In genomic region chr4:185379326-185380295, GRCh38 we compare ENCODE assay signal across 23 cellular contexts.
"Had no signal": no experiment of that assay in that cellular context is flagged by ENCODE, and none has a peak within 500 bp of the region (broad histone marks: within the 10 kb centered on the region; RNA-seq: fewer than 3 reads in every experiment).

No MANE protein-coding gene starts in this region.

- H3K4me3 ChIP-seq: colonic mucosa, dorsolateral prefrontal cortex, left ventricle myocardium inferior, ovary, tibial artery had no signal

- H3K27me3 ChIP-seq: brain microvascular endothelial cell, colonic mucosa, dorsolateral prefrontal cortex, ovary, tibial artery had no signal

- ATAC-seq: activated CD8-positive, alpha-beta memory T cell treated with anti-CD3 and anti-CD28 coated beads, Interleukin-2, amount 10 ng/mL, durations not matched to agents 7 days and 5 days; activated CD8-positive, alpha-beta T cell treated with anti-CD3 and anti-CD28 coated beads for 36 hours; effector memory CD8-positive, alpha-beta T cell; right cardiac atrium had no signal

- H3K36me3 ChIP-seq: brain microvascular endothelial cell, colonic mucosa, left ventricle myocardium inferior, neutrophil, ovary, tibial artery, WERI-Rb-1 had no signal

- H3K27ac ChIP-seq: brain microvascular endothelial cell, colonic mucosa, left ventricle myocardium inferior, neutrophil, ovary, tibial artery, WERI-Rb-1 had no signal

- H3K9me3 ChIP-seq: colonic mucosa, neutrophil, ovary, tibial artery had no signal

- FAIRE-seq: endothelial cell of umbilical vein, TTC549 had no signal

- H3K4me1 ChIP-seq: colonic mucosa, left ventricle myocardium inferior had no signal

- DNase-seq: activated CD4-positive, alpha-beta T cell treated with anti-CD3 and anti-CD28 coated beads, Interleukin-2, amount 10 ng/mL, durations not matched to agents 7 days and 5 days; activated CD4-positive, CD25-positive, alpha-beta regulatory T cell treated with anti-CD3 and anti-CD28 coated beads, Interleukin-2, amount 50 U/mL, for 72 hours; activated CD8-positive, alpha-beta memory T cell treated with anti-CD3 and anti-CD28 coated beads, Interleukin-2, amount 10 ng/mL, durations not matched to agents 7 days and 5 days; activated CD8-positive, alpha-beta T cell treated with anti-CD3 and anti-CD28 coated beads for 36 hours; activated gamma-delta T cell treated with Interleukin-2 at 50 U/mL for 16 hours; activated T-cell treated with anti-CD3 and anti-CD28 coated beads for 4 hours; anterior cingulate cortex; brain microvascular endothelial cell; colonic mucosa; dorsolateral prefrontal cortex; effector memory CD8-positive, alpha-beta T cell; left ventricle myocardium inferior; ovary; right cardiac atrium; stimulated activated CD4-positive, alpha-beta T cell treated with anti-CD3 and anti-CD28 coated beads, Interleukin-12 subunit alpha, Interleukin-12 subunit beta, amount 100 ng/mL, for 4 hours; stimulated activated CD4-positive, alpha-beta T cell treated with anti-CD3 and anti-CD28 coated beads, Interleukin-4, amount 100 ng/mL, for 4 hours; substantia nigra; T-helper 1 cell; tibial artery; WERI-Rb-1 had no signal
